9 cellular contexts compared by ENCODE assay signal in genomic region chr19:51108805-51109146, GRCh38. TPM values are rescaled to one million over a fixed set of nuclear protein-coding genes. Genes with fewer than 3 reads are reported as not detected.
DNase-seq lines count a peak whose midpoint lies in the region; ATAC-seq, FAIRE-seq and TF ChIP-seq lines count a peak whose summit lies in the region.
"Had no signal": no experiment of that assay in that cellular context is flagged by ENCODE, and none has a peak within 500 bp of the region (broad histone marks: within the 10 kb centered on the region; RNA-seq: fewer than 3 reads in every experiment).

No MANE protein-coding gene starts in this region.

- peak overlapping the region; percentile 86 for H3K9ac ChIP-seq in astrocyte (ENCODE audit: low read length)

- H3K27me3 Mint-ChIP-seq in astrocyte (ENCODE audit: low read depth, unreplicated experiment): no peaks in the 10 kb centered on the region

- no peaks in the 10 kb centered on the region for H3K4me1 ChIP-seq in ACC112 (ENCODE audit: control insufficient read depth, insufficient read depth, low read length, unreplicated experiment)
- H3K4me1 ChIP-seq in astrocyte (ENCODE audit: insufficient read depth, low read length): peaks cover 11% of the 10 kb centered on the region
- H3K4me1 ChIP-seq in left lung: peaks cover 9 to 62% of the 10 kb centered on the region in 2 donors
- peaks cover 0 to 19% (median 14%) of the 10 kb centered on the region in 4 donors for H3K4me1 ChIP-seq in tibial artery

- no peaks in the 10 kb centered on the region for H3K9me3 Mint-ChIP-seq in astrocyte (ENCODE audit: unreplicated experiment)

- no peaks in the 10 kb centered on the region for H3K36me3 ChIP-seq in ACC112 (ENCODE audit: insufficient read depth, low read length)
- H3K36me3 ChIP-seq in astrocyte (ENCODE audit: insufficient read depth, low read length): no peaks in the 10 kb centered on the region
- H3K36me3 ChIP-seq in left lung: peaks cover 0 to 12% of the 10 kb centered on the region in 2 donors
- H3K36me3 ChIP-seq in tibial artery: peaks cover 0 to 14% (median 4%) of the 10 kb centered on the region in 3 donors

- peak overlapping the region; percentile 89 for H3K4me3 ChIP-seq in ACC112 (ENCODE audit: low read depth, low read length)
- peak overlapping the region; percentile 83 for H3K4me3 ChIP-seq in astrocyte (ENCODE audit: insufficient read depth, low read depth, low read length)
- H3K4me3 ChIP-seq in left lung: peak overlapping the region; percentile 55 to 81
- H3K4me3 ChIP-seq in tibial artery: peak overlapping the region; percentile 70 to 71

- FAIRE-seq in astrocyte (lab: Jason Lieb, UNC): no peak

- intact Hi-C loops in left lung (cut with DNase I): no loop called here
- intact Hi-C loops in tibial artery (cut with DNase I; ENCODE audit: low total_unique reads): loop anchor here (10.0 kb wide), 1 partner anchor 1084 kb away; the partner anchor contains the start of genes VRK3 and ZNF473

- peaks cover under 1% of the 10 kb centered on the region for H3K36me3 Mint-ChIP-seq in astrocyte (ENCODE audit: low read depth, unreplicated experiment)

- H3K27ac ChIP-seq in ACC112 (ENCODE audit: low read depth, low read length) (no peak overlapping the region), astrocyte (ENCODE audit: low read depth, low read length) (peak overlapping the region; percentile 62), left lung (peak overlapping the region in 1 of 2 donors; percentile 86), tibial artery (peak overlapping the region; percentile 55)

- H4K20me1 ChIP-seq in astrocyte (ENCODE audit: insufficient read depth, low read length): peaks cover 13% of the 10 kb centered on the region

- H3K4me1 Mint-ChIP-seq in astrocyte (ENCODE audit: low read depth, unreplicated experiment): peaks cover 4% of the 10 kb centered on the region

- peak overlapping the region; percentile 98 for H3K4me3 Mint-ChIP-seq in astrocyte (ENCODE audit: unreplicated experiment)

- H3K4me2 ChIP-seq in astrocyte (ENCODE audit: low read length): peak overlapping the region; percentile 97

- peak overlapping the region; percentile 37 for H2AFZ ChIP-seq in ACC112 (ENCODE audit: low read length, unreplicated experiment)
- peak overlapping the region; percentile 78 for H2AFZ ChIP-seq in astrocyte (ENCODE audit: low read depth, low read length)

- ATAC-seq in GM19328 (IDR thresholded peaks at IDR 0.05; ENCODE audit: unreplicated experiment) (peak; percentile 22), HG03439 (IDR thresholded peaks at IDR 0.05; ENCODE audit: unreplicated experiment) (peak; percentile 31), left lung (peak; percentile 56)

- no peak overlapping the region for H3K27ac Mint-ChIP-seq in astrocyte (ENCODE audit: unreplicated experiment)

- H3K79me2 ChIP-seq in ACC112 (ENCODE audit: control insufficient read depth, insufficient read depth, low read length, unreplicated experiment) (peaks cover 10% of the 10 kb centered on the region), astrocyte (ENCODE audit: insufficient read depth, low read length) (peaks cover 37% of the 10 kb centered on the region)

- H3K27me3 ChIP-seq in ACC112 (ENCODE audit: insufficient read depth, low read length): peaks cover 17% of the 10 kb centered on the region
- H3K27me3 ChIP-seq in astrocyte (ENCODE audit: insufficient read depth, low read length): no peaks in the 10 kb centered on the region
- H3K27me3 ChIP-seq in left lung: no peaks in the 10 kb centered on the region
- H3K27me3 ChIP-seq in tibial artery: peaks cover 0 to 2% of the 10 kb centered on the region in 2 donors

- TF ChIP-seq CTCF in astrocyte (IDR thresholded peaks at IDR 0.05; ENCODE audit: insufficient read depth, low read depth, low read length) (no peak), left lung (IDR thresholded peaks at IDR 0.05) (no peak), tibial artery (IDR thresholded peaks at IDR 0.05) (no peak)

- H3K9me3 ChIP-seq in astrocyte (ENCODE audit: insufficient read depth, low read depth, low read length) (no peaks in the 10 kb centered on the region), left lung (no peaks in the 10 kb centered on the region), tibial artery (no peaks in the 10 kb centered on the region)

- no peak for DNase-seq in astrocyte (ENCODE audit: low read depth)
- DNase-seq in left lung: no peak
- DNase-seq in tibial artery: no peak
- DNase-seq in DMS 273 treated with DMSO at 0.1 percent for 48 hours (lab: John Stamatoyannopoulos, UW): no peak
- DNase-seq in RKO (ENCODE audit: low spot score): no peak

RNA-seq across cellular contexts. Expression of gene CTU1, which starts 0.6 kb away (rescaled TPM):
- total RNA-seq in astrocyte (6.4 and 7.4 TPM in 2 replicates), left lung (1 to 10 TPM; 7.4 to 9.9 TPM)

RNA-seq across cellular contexts. Expression of gene SIGLEC9, which starts 15.9 kb away (rescaled TPM):
- total RNA-seq in astrocyte (not detected in 2 replicates), left lung (10 to 100 TPM in 1 of 2 donors, 1 to 10 TPM in 1; 8.0 to 46.5 TPM)

RNA-seq across cellular contexts. Expression of gene KLK14, which starts 26.1 kb away (rescaled TPM):
- total RNA-seq in astrocyte (0.23 and 0.31 TPM in 2 replicates), left lung (under 1 TPM; 0.26 to 0.37 TPM)
- total RNA-seq: lung microvascular endothelial cell had no signal

RNA-seq across cellular contexts. Expression of gene SIGLEC7, which starts 33.3 kb away (rescaled TPM):
- not detected in 2 replicates for total RNA-seq in astrocyte
- total RNA-seq in left lung: 10 to 100 TPM in 1 of 2 donors, 1 to 10 TPM in 1; 7.3 to 10.4 TPM
- total RNA-seq: lung microvascular endothelial cell had no signal

RNA-seq across cellular contexts. Expression of gene KLK13, which starts 43.9 kb away (rescaled TPM):
- total RNA-seq in astrocyte: 0.32 TPM in 1 of 2 replicates, not detected in the other
- 1 to 10 TPM in 1 of 2 donors, under 1 TPM in 1; 0.38 to 1.8 TPM for total RNA-seq in left lung
- total RNA-seq: lung microvascular endothelial cell had no signal
